8 cellular contexts compared by ENCODE assay signal in genomic region chr1:116878804-116879477, GRCh38. TPM values are rescaled to one million over a fixed set of nuclear protein-coding genes. Genes with fewer than 3 reads are reported as not detected.
DNase-seq lines count a peak whose midpoint lies in the region; ATAC-seq and TF ChIP-seq lines count a peak whose summit lies in the region.

No MANE protein-coding gene starts in this region.

- TF ChIP-seq POLR2A in gastrocnemius medialis (IDR thresholded peaks at IDR 0.05): no peak

- H3K4me1 ChIP-seq in left ventricle myocardium inferior: peaks cover 31% of the 10 kb centered on the region
- H3K4me1 ChIP-seq in gastrocnemius medialis: peaks cover 16 to 28% of the 10 kb centered on the region in 2 donors

- H3K27me3 ChIP-seq in left ventricle myocardium inferior (ENCODE audit: low read depth) (no peaks in the 10 kb centered on the region), gastrocnemius medialis (peaks cover 0 to 8% (median 0%) of the 10 kb centered on the region in 3 donors)

- H3K27ac ChIP-seq in VCaP (peak overlapping the region; percentile 66), left ventricle myocardium inferior (replicated peaks) (peak overlapping the region; percentile 83), gastrocnemius medialis (peak overlapping the region in 3 of 4 donors; percentile 26 to 48 (median 41))

- H3K9me3 ChIP-seq in left ventricle myocardium inferior (replicated peaks): no peaks in the 10 kb centered on the region
- H3K9me3 ChIP-seq in gastrocnemius medialis: no peaks in the 10 kb centered on the region

- H3K36me3 ChIP-seq in left ventricle myocardium inferior (no peaks in the 10 kb centered on the region), gastrocnemius medialis (no peaks in the 10 kb centered on the region)

- peak overlapping the region; percentile 62 for H3K4me3 ChIP-seq in left ventricle myocardium inferior
- H3K4me3 ChIP-seq in gastrocnemius medialis: peak overlapping the region in 3 of 4 donors; percentile 33 to 44 (median 36)

- intact Hi-C loops in left ventricle myocardium inferior (cut with micrococcal nuclease) (no loop called here), gastrocnemius medialis (cut with DNase I; ENCODE audit: low total_unique reads) (no loop called here)

- ATAC-seq in GM21447 (IDR thresholded peaks at IDR 0.05; ENCODE audit: unreplicated experiment): peak; percentile 56
- no peak for ATAC-seq in gastrocnemius medialis

- TF ChIP-seq CTCF in VCaP (conservative IDR thresholded peaks at IDR 0.05) (no peak), left ventricle myocardium inferior (IDR thresholded peaks at IDR 0.05; ENCODE audit: borderline replicate concordance) (no peak), gastrocnemius medialis (IDR thresholded peaks at IDR 0.05 in 4 of 5, conservative IDR thresholded peaks at IDR 0.05 in 1 of 5) (no peak)

- in situ Hi-C loops in gastrocnemius medialis (cut with MboI; ENCODE audit: low sequenced_read_pairs in 4 of 4): no loop called here

- peak; percentile 77 for DNase-seq in DMS153 treated with DMSO at 0.1 percent for 48 hours (lab: John Stamatoyannopoulos, UW; ENCODE audit: unreplicated experiment)
- peak; percentile 93 for DNase-seq in NCI-H1694 (lab: John Stamatoyannopoulos, UW)
- DNase-seq in left ventricle myocardium inferior: peak; percentile 52
- DNase-seq in gastrocnemius medialis: peak in 1 of 2 donors; percentile 25
- DNase-seq in NK-92 treated with Interleukin-12 subunit alpha and Interleukin-12 subunit beta, amount 100 ng/mL, for 24 hours (lab: John Stamatoyannopoulos, UW): no peak
- DNase-seq in HT-29 (ENCODE audit: low spot score): no peak

RNA-seq across cellular contexts. Expression of gene PTGFRN, which starts 30.8 kb away (rescaled TPM):
- total RNA-seq in left ventricle myocardium inferior (111 TPM), gastrocnemius medialis (10 to 100 TPM in 1 of 4 donors, 1 to 10 TPM in 3; 1.5 to 18.1 (median 2.9) TPM)
- 26.1 and 35.2 TPM in 2 replicates for total RNA-seq in HT-29 (2014; rRNA removed; shearing (Covaris generic))

Comparison
In these comparisons a context has a peak if more than half of its experiments do, and no peak if none do; other contexts are left out.
1. DNase-seq: peak in DMS153 treated with DMSO at 0.1 percent for 48 hours (single experiment), NCI-H1694 (single experiment) and left ventricle myocardium inferior (single experiment); none in NK-92 treated with Interleukin-12 subunit alpha and Interleukin-12 subunit beta, amount 100 ng/mL, for 24 hours (single experiment) and HT-29 (single experiment).
2. Peak in every context shown above with its lines, with median percentiles within 50 percentile points of each other: H3K27ac ChIP-seq.